Comparison of ENCODE assay signal across 10 cellular contexts in the genomic region with DNA sequence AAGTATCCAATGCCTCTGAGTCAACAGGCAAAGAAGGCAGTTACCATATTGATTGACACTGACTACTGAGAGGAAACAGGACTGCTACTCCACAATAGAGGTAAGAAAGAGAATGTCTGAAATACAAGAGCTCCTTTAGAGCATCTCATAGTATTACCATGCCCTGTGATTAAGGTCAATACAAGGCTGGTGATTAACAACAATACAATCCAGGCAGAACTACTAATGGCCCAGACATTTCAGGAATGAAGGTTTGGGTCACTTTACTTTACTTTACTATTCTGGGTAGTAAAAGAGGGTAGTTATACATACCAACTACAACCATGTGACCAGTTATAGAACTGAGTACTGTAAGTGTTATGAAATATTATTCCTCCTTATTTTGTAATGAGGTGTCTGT. TPM values are rescaled to one million over a fixed set of nuclear protein-coding genes. Genes with fewer than 3 reads are reported as not detected.
DNase-seq lines count a peak whose midpoint lies in the region; ATAC-seq, FAIRE-seq and TF ChIP-seq lines count a peak whose summit lies in the region.
"Had no signal": no experiment of that assay in that cellular context is flagged by ENCODE, and none has a peak within 500 bp of the region (broad histone marks: within the 10 kb centered on the region; RNA-seq: fewer than 3 reads in every experiment).

No MANE protein-coding gene starts in this region.

- H3K27me3 ChIP-seq in GM23248 (replicated peaks; ENCODE audit: insufficient read depth) (no peaks in the 10 kb centered on the region), left ventricle myocardium inferior (ENCODE audit: low read depth) (no peaks in the 10 kb centered on the region)
- H3K27me3 ChIP-seq: adrenal gland had no signal

- DNase-seq in GM23248, result peak; percentile 64
- peak; percentile 87 for DNase-seq in RCC 7860 (ENCODE audit: low spot score)
- peak; percentile 45 for DNase-seq in fibroblast of gingiva (ENCODE audit: low read depth)
- DNase-seq in skeletal muscle cell (ENCODE audit: low read depth), result peak; percentile 23
- DNase-seq in left ventricle myocardium inferior, result no peak
- DNase-seq in GM19238 (ENCODE audit: insufficient read length, low spot score), result no peak
- DNase-seq: adrenal gland; stimulated activated CD4-positive, alpha-beta T cell treated with anti-CD3 and anti-CD28 coated beads, Interleukin-4, amount 100 ng/mL, for 1 hour; T-helper 17 cell had no signal

- peak overlapping the region; percentile 65 for H3K4me2 ChIP-seq in GM23248 (ENCODE audit: unreplicated experiment)

- ATAC-seq in GM21360 (IDR thresholded peaks at IDR 0.05; ENCODE audit: unreplicated experiment), result no peak
- ATAC-seq: T-helper 17 cell had no signal

- H3K79me2 ChIP-seq in GM23248 (ENCODE audit: insufficient read depth), result no peaks in the 10 kb centered on the region

- no peak overlapping the region for H3K9ac ChIP-seq in GM23248

- no peaks in the 10 kb centered on the region for H4K20me1 ChIP-seq in GM23248 (ENCODE audit: insufficient read depth)

- H3F3A ChIP-seq in GM23248 (ENCODE audit: insufficient read depth), result peaks cover 20% of the 10 kb centered on the region

- no peaks in the 10 kb centered on the region for H3K9me3 ChIP-seq in GM23248 (ENCODE audit: low read depth)
- H3K9me3 ChIP-seq in left ventricle myocardium inferior (replicated peaks), result peaks cover 8% of the 10 kb centered on the region
- H3K9me3 ChIP-seq: adrenal gland had no signal

- FAIRE-seq in RCC 7860 (lab: Jason Lieb, UNC), result peak; percentile 91

- H3K27ac ChIP-seq in GM23248 (peak overlapping the region; percentile 66), left ventricle myocardium inferior (replicated peaks) (no peak overlapping the region)
- H3K27ac ChIP-seq: adrenal gland had no signal

- H3K4me3 ChIP-seq in GM23248, result 0 out of 2 replicates have a peak overlapping the region, but pooled peaks have one; percentile 39
- H3K4me3 ChIP-seq in skeletal muscle cell (ENCODE audit: low read depth, low read length), result no peak overlapping the region
- no peak overlapping the region for H3K4me3 ChIP-seq in left ventricle myocardium inferior
- H3K4me3 ChIP-seq: adrenal gland had no signal

- peak overlapping the region; percentile 48; the same call in 1 of the 2 replicates for H2AFZ ChIP-seq in GM23248

- no peak for TF ChIP-seq CTCF in left ventricle myocardium inferior (IDR thresholded peaks at IDR 0.05; ENCODE audit: borderline replicate concordance)

- intact Hi-C loops in left ventricle myocardium inferior (cut with micrococcal nuclease), result no loop called here

- H3K36me3 ChIP-seq in GM23248 (ENCODE audit: low read depth) (no peaks in the 10 kb centered on the region), left ventricle myocardium inferior (no peaks in the 10 kb centered on the region)
- H3K36me3 ChIP-seq: adrenal gland had no signal

- peaks cover 19% of the 10 kb centered on the region for H3K4me1 ChIP-seq in GM23248 (ENCODE audit: insufficient read depth)
- no peaks in the 10 kb centered on the region for H3K4me1 ChIP-seq in left ventricle myocardium inferior
- H3K4me1 ChIP-seq: adrenal gland had no signal

- in situ Hi-C loops in GM23248 (cut with MboI), result no loop called here

- no peaks in the 10 kb centered on the region for H3K9me2 ChIP-seq in GM23248 (ENCODE audit: insufficient read depth)

RNA-seq across cellular contexts. Expression of a gene that starts 44.5 kb away (rescaled TPM):
- 3.2 and 4.3 TPM in 2 replicates for total RNA-seq in GM23248 (2014; rRNA removed; shearing (Covaris generic))
- 0.62 and 0.86 TPM in 2 replicates for polyA plus RNA-seq in GM23248 (2016; fragmentation: Nextera tagmentation; extraction: Ambion mirVana)
- 5.7 TPM for total RNA-seq in left ventricle myocardium inferior

Comparison
In these comparisons a context has a peak if more than half of its experiments do, and no peak if none do; other contexts are left out.
1. DNase-seq: peak in GM23248 (single experiment), RCC 7860 (single experiment), fibroblast of gingiva (single experiment) and skeletal muscle cell (single experiment); none in left ventricle myocardium inferior (single experiment) and GM19238 (single experiment).